ENCODE assay signal across 8 cellular contexts in the genomic region with DNA sequence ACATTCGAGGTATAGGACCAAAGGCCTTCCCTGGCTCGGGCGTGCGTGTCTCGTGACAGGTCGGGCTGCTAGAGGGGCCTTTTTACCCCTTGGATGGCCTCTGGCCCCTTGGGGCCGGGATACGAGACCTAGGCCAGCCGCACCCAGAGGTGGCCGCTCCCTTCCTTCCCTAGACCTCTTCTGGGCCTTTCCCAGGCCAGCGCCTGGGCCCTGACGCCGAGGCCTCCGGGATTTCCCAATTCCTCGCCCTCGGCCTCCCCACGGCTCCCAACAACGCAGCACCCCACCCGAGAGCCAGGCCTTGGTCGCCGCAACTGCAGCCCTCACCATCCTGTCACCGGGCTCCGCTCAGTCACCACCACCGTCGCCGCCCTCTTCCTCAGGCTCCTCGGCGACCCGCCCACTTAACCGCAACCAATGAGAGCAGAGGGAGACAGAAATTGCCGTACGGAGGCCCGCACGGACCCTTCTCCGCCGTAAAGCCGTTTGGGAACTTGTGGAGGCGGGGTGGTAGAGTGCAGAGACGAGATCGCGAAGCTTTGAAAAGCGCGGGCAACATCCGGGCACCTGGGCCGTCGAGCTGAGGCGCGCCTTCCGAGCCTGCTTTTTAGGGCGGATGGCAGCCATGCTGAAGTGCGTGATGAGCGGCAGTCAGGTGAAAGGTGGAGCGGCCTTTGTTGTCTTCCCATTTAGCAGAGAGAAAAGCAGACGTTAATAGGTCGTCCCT. TPM values are rescaled to one million over a fixed set of nuclear protein-coding genes. Genes with fewer than 3 reads are reported as not detected.
A peak's percentile ranks its signal among the peaks of the same experiment; 100 is the strongest.
DNase-seq lines count a peak whose midpoint lies in the region; ATAC-seq and TF ChIP-seq lines count a peak whose summit lies in the region.

A gene (plus strand): TSS at position 610 of the 727 bp plus-strand sequence. CDS start 7 bp downstream, at position 617.
A gene (minus strand): TSS at position 390 of the 727 bp plus-strand sequence. CDS start 60 bp downstream, at position 330.

- H3K36me3 Mint-ChIP-seq in activated T-cell treated with anti-CD3 and anti-CD28 coated beads, Interleukin-2, amount 50 U/mL, for 72 hours (ENCODE audit: insufficient read depth in 2 of 2) = peaks cover 12% of the 10 kb centered on the region in 2 donors

- intact Hi-C loops in Panc1 (cut with micrococcal nuclease; ENCODE audit: unreplicated experiment) (no loop called here), esophagus muscularis mucosa (cut with DNase I) (loop anchor here (2.0 kb wide), 1 partner anchor 33 kb away; a partner anchor contains a TSS)

- no peaks in the 10 kb centered on the region for H3K36me3 ChIP-seq in KMS-11 (ENCODE audit: insufficient read depth)
- peaks cover 6% of the 10 kb centered on the region for H3K36me3 ChIP-seq in Panc1 (ENCODE audit: control insufficient read depth, insufficient read depth, low read length)
- peaks cover 0 to 7% (median 0%) of the 10 kb centered on the region in 4 donors for H3K36me3 ChIP-seq in esophagus muscularis mucosa
- H3K36me3 ChIP-seq in muscle layer of duodenum (ENCODE audit: control insufficient read depth in 1 of 2, insufficient read depth in 2 of 2, low read length in 2 of 2) = peaks cover 0 to 6% of the 10 kb centered on the region in 2 donors

- peak within 1 kb of the TSS; percentile 48 for H3K4me2 ChIP-seq in KMS-11

- H3K4me1 ChIP-seq in KMS-11 (ENCODE audit: low read depth, poor library complexity, severe bottlenecking) (peaks cover 19% of the 10 kb centered on the region), Panc1 (ENCODE audit: control insufficient read depth, insufficient read depth, low read length) (peaks cover 19% of the 10 kb centered on the region), esophagus muscularis mucosa (peaks cover 35 to 47% (median 45%) of the 10 kb centered on the region in 4 donors), muscle layer of duodenum (ENCODE audit: control insufficient read depth in 1 of 2, insufficient read depth in 2 of 2, low read length in 2 of 2) (peaks cover 16 to 28% of the 10 kb centered on the region in 2 donors)

- ATAC-seq in GM21786 (IDR thresholded peaks at IDR 0.05; ENCODE audit: unreplicated experiment) (peak; percentile 95), Panc1 (peak; percentile 97)
- ATAC-seq in activated T-cell treated with anti-CD3 and anti-CD28 coated beads, Interleukin-2, amount 50 U/mL, for 72 hours (replicated peaks in 1 of 2) = peak; percentile 98

- H2AFZ ChIP-seq in KMS-11 (ENCODE audit: low read depth) = peak within 1 kb of the TSS; percentile 69

- CTCF ChIA-PET in Panc1 (lab: Charles Lee) = no interaction called here

- POLR2A ChIA-PET in Panc1 (lab: Charles Lee) = no interaction called here

- H3K27ac ChIP-seq in KMS-11 = peak within 1 kb of the TSS; percentile 57
- H3K27ac ChIP-seq in Panc1 (ENCODE audit: low read length) = peak within 1 kb of the TSS; percentile 97
- peak within 1 kb of the TSS; percentile 92 to 97 (median 96) for H3K27ac ChIP-seq in esophagus muscularis mucosa (replicated peaks in 1 of 4)
- peak within 1 kb of the TSS; percentile 95 for H3K27ac ChIP-seq in muscle layer of duodenum (ENCODE audit: low read length)

- H3K27me3 ChIP-seq in KMS-11 (ENCODE audit: insufficient read depth, low read depth) = no peaks in the 10 kb centered on the region
- H3K27me3 ChIP-seq in Panc1 (ENCODE audit: control insufficient read depth, insufficient read depth, low read length) = no peaks in the 10 kb centered on the region
- no peaks in the 10 kb centered on the region for H3K27me3 ChIP-seq in esophagus muscularis mucosa
- no peaks in the 10 kb centered on the region for H3K27me3 ChIP-seq in muscle layer of duodenum (ENCODE audit: low read depth, low read length)

- peaks cover 25% of the 10 kb centered on the region; the same call in 1 of the 2 replicates for H3K79me2 ChIP-seq in KMS-11 (ENCODE audit: insufficient read depth, low read depth)

- no peaks in the 10 kb centered on the region for H4K20me1 ChIP-seq in KMS-11 (ENCODE audit: insufficient read depth)

- TF ChIP-seq POLR2A in esophagus muscularis mucosa (IDR thresholded peaks at IDR 0.05; ENCODE audit: low read depth) = peak; percentile 89

- peak within 1 kb of the TSS; percentile 98 for H3K27ac Mint-ChIP-seq in activated T-cell treated with anti-CD3 and anti-CD28 coated beads, Interleukin-2, amount 50 U/mL, for 72 hours

- 4% methylated on average over 38 of the region's 55 CpGs for WGBS in esophagus muscularis mucosa

- H3K9me3 ChIP-seq in Panc1 (ENCODE audit: control insufficient read depth, insufficient read depth, low read depth, low read length) (no peaks in the 10 kb centered on the region), esophagus muscularis mucosa (no peaks in the 10 kb centered on the region), muscle layer of duodenum (ENCODE audit: control insufficient read depth in 1 of 2, low read length in 2 of 2) (no peaks in the 10 kb centered on the region)

- H3K27me3 Mint-ChIP-seq in activated T-cell treated with anti-CD3 and anti-CD28 coated beads, Interleukin-2, amount 50 U/mL, for 72 hours (ENCODE audit: low read depth) = no peaks in the 10 kb centered on the region

- peak within 1 kb of the TSS; percentile 69; the same call in 1 of the 2 replicates for H3K9ac ChIP-seq in KMS-11

- in situ Hi-C loops in Panc1 (cut with HindIII; ENCODE audit: low pct_unique_long_range_greater_than_20kb, low sequenced_read_pairs) = loop anchor here (5.0 kb wide), 1 partner anchor 35 kb away; a partner anchor contains a TSS

- no peak for TF ChIP-seq EP300 in esophagus muscularis mucosa (IDR thresholded peaks at IDR 0.05)

- no peak within 1 kb of the TSS for H3K4me3 ChIP-seq in KMS-11 (IDR thresholded peaks at IDR 0.05; ENCODE audit: insufficient read depth, low read depth, low read length)
- H3K4me3 ChIP-seq in Panc1 (ENCODE audit: low read depth in 2 of 2, low read length in 2 of 2) = peak within 1 kb of the TSS; percentile 91 to 99
- H3K4me3 ChIP-seq in esophagus muscularis mucosa = peak within 1 kb of the TSS; percentile 87 to 98 (median 93)
- peak within 1 kb of the TSS; percentile 96 to 98 for H3K4me3 ChIP-seq in muscle layer of duodenum (ENCODE audit: low read depth in 1 of 2, low read length in 2 of 2)

- peak; percentile 94 for DNase-seq in DMS79 treated with DMSO at 0.1 percent for 48 hours (lab: John Stamatoyannopoulos, UW)
- peak; percentile 87 for DNase-seq in Panc1 (ENCODE audit: low read depth, low spot score)
- DNase-seq in activated T-cell treated with anti-CD3 and anti-CD28 coated beads, Interleukin-2, amount 50 U/mL, for 72 hours = peak; percentile 99
- peak; percentile 99 for DNase-seq in esophagus muscularis mucosa (ENCODE audit: extremely low spot score)
- peak; percentile 97 for DNase-seq in stimulated activated CD8-positive, alpha-beta memory T cell treated with anti-CD3 and anti-CD28 coated beads, Interleukin-7, amount 100 ng/mL, for 24 hours (ENCODE audit: low read depth)

- H3K4me1 Mint-ChIP-seq in activated T-cell treated with anti-CD3 and anti-CD28 coated beads, Interleukin-2, amount 50 U/mL, for 72 hours (ENCODE audit: low read depth) = peaks cover 31% of the 10 kb centered on the region

- peaks cover 0 to 1% of the 10 kb centered on the region in 2 donors for H3K9me3 Mint-ChIP-seq in activated T-cell treated with anti-CD3 and anti-CD28 coated beads, Interleukin-2, amount 50 U/mL, for 72 hours

- no TSS peak for BruUV-seq in Panc1 (replicated peaks; lab: Mats Ljungman, UMichigan)

- peak within 1 kb of the TSS; percentile 94 to 96 for H3K4me3 Mint-ChIP-seq in activated T-cell treated with anti-CD3 and anti-CD28 coated beads, Interleukin-2, amount 50 U/mL, for 72 hours

- no peak for TF ChIP-seq CTCF in KMS-11 (conservative IDR thresholded peaks at IDR 0.05; ENCODE audit: low read depth, low read length)
- no peak for TF ChIP-seq CTCF in Panc1 (IDR thresholded peaks at IDR 0.05)
- peak in 1 of 3 experiments; percentile 18 for TF ChIP-seq CTCF in esophagus muscularis mucosa (IDR thresholded peaks at IDR 0.05)

RNA-seq across cellular contexts. Expression of the first gene that starts in this region (rescaled TPM):
- total RNA-seq in Panc1 (2021; ENCODE audit: unreplicated experiment) (0.98 TPM), esophagus muscularis mucosa (1 to 10 TPM in 3 of 4 donors, under 1 TPM in 1; 0.98 to 5.0 (median 2.0) TPM)
- polyA plus RNA-seq in Panc1 (2012; ENCODE audit: insufficient read length) = 0.22 TPM
- 1 to 10 TPM; 2.3 to 4.4 TPM for total RNA-seq in activated T-cell treated with anti-CD3 and anti-CD28 coated beads, Interleukin-2, amount 50 U/mL, for 72 hours

RNA-seq across cellular contexts. Expression of the second gene that starts in this region (rescaled TPM):
- total RNA-seq in Panc1 (2021; ENCODE audit: unreplicated experiment) (128 TPM), esophagus muscularis mucosa (100 to 1,000 TPM; 126 to 166 (median 156) TPM)
- 141 TPM for polyA plus RNA-seq in Panc1 (2012; ENCODE audit: insufficient read length)
- 100 to 1,000 TPM in 1 of 2 donors, 10 to 100 TPM in 1; 98.2 to 104 TPM for total RNA-seq in activated T-cell treated with anti-CD3 and anti-CD28 coated beads, Interleukin-2, amount 50 U/mL, for 72 hours
